In the genomic region with DNA sequence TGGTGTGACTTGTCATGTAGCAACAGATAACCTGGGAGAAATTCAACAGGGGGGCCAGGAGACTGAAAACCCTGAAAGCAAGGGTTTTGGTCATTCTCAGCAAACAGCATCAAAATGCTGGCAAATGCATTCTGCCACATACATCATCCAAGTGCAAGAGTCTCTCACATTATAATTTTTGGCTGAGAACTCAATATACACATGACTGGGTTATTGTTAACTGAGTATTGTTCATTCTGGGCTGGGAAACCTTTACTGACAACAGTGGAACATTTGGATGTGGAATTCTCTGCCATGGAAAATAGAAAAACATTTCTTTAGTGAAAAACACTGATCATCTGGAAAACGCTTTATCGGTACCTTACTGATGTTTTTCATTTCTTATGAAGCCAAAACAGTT, we compare ENCODE assay signal across 1 cellular context.
TF ChIP-seq lines count a peak whose summit lies in the region.

No MANE protein-coding gene starts in this region.

TF ChIP-seq in GM23338, 12 proteins besides CTCF, POLR2A, EP300 and RAD21 (continued from another document):
- TF ChIP-seq, protein P1, sequence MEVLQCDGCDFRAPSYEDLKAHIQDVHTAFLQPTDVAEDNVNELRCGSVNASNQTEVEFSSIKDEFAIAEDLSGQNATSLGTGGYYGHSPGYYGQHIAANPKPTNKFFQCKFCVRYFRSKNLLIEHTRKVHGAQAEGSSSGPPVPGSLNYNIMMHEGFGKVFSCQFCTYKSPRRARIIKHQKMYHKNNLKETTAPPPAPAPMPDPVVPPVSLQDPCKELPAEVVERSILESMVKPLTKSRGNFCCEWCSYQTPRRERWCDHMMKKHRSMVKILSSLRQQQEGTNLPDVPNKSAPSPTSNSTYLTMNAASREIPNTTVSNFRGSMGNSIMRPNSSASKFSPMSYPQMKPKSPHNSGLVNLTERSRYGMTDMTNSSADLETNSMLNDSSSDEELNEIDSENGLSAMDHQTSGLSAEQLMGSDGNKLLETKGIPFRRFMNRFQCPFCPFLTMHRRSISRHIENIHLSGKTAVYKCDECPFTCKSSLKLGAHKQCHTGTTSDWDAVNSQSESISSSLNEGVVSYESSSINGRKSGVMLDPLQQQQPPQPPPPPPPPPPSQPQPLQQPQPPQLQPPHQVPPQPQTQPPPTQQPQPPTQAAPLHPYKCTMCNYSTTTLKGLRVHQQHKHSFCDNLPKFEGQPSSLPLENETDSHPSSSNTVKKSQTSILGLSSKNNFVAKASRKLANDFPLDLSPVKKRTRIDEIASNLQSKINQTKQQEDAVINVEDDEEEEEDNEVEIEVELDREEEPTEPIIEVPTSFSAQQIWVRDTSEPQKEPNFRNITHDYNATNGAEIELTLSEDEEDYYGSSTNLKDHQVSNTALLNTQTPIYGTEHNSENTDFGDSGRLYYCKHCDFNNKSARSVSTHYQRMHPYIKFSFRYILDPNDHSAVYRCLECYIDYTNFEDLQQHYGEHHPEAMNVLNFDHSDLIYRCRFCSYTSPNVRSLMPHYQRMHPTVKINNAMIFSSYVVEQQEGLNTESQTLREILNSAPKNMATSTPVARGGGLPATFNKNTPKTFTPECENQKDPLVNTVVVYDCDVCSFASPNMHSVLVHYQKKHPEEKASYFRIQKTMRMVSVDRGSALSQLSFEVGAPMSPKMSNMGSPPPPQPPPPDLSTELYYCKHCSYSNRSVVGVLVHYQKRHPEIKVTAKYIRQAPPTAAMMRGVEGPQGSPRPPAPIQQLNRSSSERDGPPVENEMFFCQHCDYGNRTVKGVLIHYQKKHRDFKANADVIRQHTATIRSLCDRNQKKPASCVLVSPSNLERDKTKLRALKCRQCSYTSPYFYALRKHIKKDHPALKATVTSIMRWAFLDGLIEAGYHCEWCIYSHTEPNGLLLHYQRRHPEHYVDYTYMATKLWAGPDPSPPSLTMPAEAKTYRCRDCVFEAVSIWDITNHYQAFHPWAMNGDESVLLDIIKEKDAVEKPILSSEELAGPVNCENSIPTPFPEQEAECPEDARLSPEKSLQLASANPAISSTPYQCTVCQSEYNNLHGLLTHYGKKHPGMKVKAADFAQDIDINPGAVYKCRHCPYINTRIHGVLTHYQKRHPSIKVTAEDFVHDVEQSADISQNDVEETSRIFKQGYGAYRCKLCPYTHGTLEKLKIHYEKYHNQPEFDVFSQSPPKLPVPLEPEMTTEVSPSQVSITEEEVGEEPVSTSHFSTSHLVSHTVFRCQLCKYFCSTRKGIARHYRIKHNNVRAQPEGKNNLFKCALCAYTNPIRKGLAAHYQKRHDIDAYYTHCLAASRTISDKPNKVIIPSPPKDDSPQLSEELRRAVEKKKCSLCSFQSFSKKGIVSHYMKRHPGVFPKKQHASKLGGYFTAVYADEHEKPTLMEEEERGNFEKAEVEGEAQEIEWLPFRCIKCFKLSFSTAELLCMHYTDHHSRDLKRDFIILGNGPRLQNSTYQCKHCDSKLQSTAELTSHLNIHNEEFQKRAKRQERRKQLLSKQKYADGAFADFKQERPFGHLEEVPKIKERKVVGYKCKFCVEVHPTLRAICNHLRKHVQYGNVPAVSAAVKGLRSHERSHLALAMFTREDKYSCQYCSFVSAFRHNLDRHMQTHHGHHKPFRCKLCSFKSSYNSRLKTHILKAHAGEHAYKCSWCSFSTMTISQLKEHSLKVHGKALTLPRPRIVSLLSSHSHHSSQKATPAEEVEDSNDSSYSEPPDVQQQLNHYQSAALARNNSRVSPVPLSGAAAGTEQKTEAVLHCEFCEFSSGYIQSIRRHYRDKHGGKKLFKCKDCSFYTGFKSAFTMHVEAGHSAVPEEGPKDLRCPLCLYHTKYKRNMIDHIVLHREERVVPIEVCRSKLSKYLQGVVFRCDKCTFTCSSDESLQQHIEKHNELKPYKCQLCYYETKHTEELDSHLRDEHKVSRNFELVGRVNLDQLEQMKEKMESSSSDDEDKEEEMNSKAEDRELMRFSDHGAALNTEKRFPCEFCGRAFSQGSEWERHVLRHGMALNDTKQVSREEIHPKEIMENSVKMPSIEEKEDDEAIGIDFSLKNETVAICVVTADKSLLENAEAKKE (CRISPR knock-in tag; IDR thresholded peaks at IDR 0.05): no peak
- TF ChIP-seq EZH2phosphoT487 (IDR thresholded peaks at IDR 0.05; ENCODE audit: unreplicated experiment) (no peak), CREB1 (CRISPR knock-in tag; IDR thresholded peaks at IDR 0.05; ENCODE audit: low read depth) (no peak), STAT1 (IDR thresholded peaks at IDR 0.05; ENCODE audit: unreplicated experiment) (no peak)
- TF ChIP-seq, protein P2, sequence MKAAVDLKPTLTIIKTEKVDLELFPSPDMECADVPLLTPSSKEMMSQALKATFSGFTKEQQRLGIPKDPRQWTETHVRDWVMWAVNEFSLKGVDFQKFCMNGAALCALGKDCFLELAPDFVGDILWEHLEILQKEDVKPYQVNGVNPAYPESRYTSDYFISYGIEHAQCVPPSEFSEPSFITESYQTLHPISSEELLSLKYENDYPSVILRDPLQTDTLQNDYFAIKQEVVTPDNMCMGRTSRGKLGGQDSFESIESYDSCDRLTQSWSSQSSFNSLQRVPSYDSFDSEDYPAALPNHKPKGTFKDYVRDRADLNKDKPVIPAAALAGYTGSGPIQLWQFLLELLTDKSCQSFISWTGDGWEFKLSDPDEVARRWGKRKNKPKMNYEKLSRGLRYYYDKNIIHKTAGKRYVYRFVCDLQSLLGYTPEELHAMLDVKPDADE (IDR thresholded peaks at IDR 0.05): no peak
